Comparison of ENCODE assay signal across 25 cellular contexts in the genomic region with DNA sequence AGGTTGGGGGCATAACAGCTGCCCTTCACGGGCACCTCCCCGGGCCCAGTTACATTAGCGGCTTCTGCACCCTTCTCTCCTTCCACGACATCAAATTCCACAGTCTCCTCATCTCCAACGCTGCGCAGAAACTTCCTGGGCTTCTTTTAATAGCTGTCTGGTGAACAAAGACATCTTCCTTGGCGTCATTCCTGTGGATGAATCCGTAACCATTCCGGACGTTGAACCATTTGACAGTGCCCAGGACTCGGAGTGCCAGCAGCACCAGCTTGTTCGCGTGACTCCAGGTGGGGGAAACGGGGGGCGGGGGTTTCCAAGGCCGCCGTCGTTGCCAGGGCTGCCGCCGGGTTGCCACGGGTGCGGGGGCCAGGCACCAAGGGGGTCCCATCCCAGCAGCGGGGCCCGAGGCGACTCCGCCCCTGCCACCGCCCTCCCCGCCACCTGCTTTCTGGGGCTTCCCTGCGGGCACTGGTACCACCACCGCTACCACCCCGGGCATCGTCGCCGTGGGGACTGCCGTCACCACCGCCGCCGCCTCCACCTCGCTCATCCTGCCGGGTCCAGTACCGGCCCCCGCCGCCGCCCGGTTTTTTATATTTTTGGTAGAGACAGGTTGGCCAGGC. TPM values are rescaled to one million over a fixed set of nuclear protein-coding genes. Genes with fewer than 3 reads are reported as not detected.
DNase-seq lines count a peak whose midpoint lies in the region; ATAC-seq and TF ChIP-seq lines count a peak whose summit lies in the region.
"Had no signal": no experiment of that assay in that cellular context is flagged by ENCODE, and none has a peak within 500 bp of the region (broad histone marks: within the 10 kb centered on the region; RNA-seq: fewer than 3 reads in every experiment).

No MANE protein-coding gene starts in this region.

- H3K79me2 ChIP-seq in H9 (ENCODE audit: insufficient read depth, low read length) (peaks cover 28% of the 10 kb centered on the region; the same call in 1 of the 2 replicates), MM.1S (ENCODE audit: low read length) (no peaks in the 10 kb centered on the region)

- no peak overlapping the region for H3K4me3 ChIP-seq in tibial nerve
- no peak overlapping the region for H3K4me3 ChIP-seq in MM.1S (ENCODE audit: low read length)
- no peak overlapping the region for H3K4me3 ChIP-seq in testis
- H3K4me3 ChIP-seq: lower lobe of right lung, mucosa of descending colon, right lobe of liver, SK-N-MC had no signal

- H3K4me1 ChIP-seq in H9 (ENCODE audit: insufficient read depth, low read length) (peaks cover 23% of the 10 kb centered on the region), tibial nerve (peaks cover 0 to 87% (median under 1%) of the 10 kb centered on the region in 4 donors), MM.1S (ENCODE audit: low read length) (no peaks in the 10 kb centered on the region), testis (peaks cover 49% of the 10 kb centered on the region)
- H3K4me1 ChIP-seq: right lobe of liver had no signal

- no peak overlapping the region for H2BK120ac ChIP-seq in H9 (ENCODE audit: low read depth, low read length, poor library complexity, severe bottlenecking)

- H3K27me3 ChIP-seq in H9 (ENCODE audit: insufficient read depth, low read length) (no peaks in the 10 kb centered on the region), tibial nerve (no peaks in the 10 kb centered on the region), MM.1S (replicated peaks; ENCODE audit: insufficient read depth, low read length) (peaks cover 9% of the 10 kb centered on the region), testis (no peaks in the 10 kb centered on the region)

- H3K23me2 ChIP-seq in H9 (ENCODE audit: insufficient read length, low read depth, low read length, poor library complexity, severe bottlenecking) = peaks cover 10% of the 10 kb centered on the region

- no peak overlapping the region for H2AK5ac ChIP-seq in H9 (ENCODE audit: insufficient read length, low read length)

- H3K23ac ChIP-seq in H9 (ENCODE audit: insufficient read length, low read depth, low read length) = no peak overlapping the region

- H3K27ac Mint-ChIP-seq in H9 (peak overlapping the region in 2 of 3 experiments; percentile 68 to 70; a peak in 1 of 7 replicates), neural crest cell (ENCODE audit: unreplicated experiment) (peak overlapping the region; percentile 62)
- H3K27ac Mint-ChIP-seq: activated naive CD8-positive, alpha-beta T cell; activated T-helper 2 cell treated with anti-CD3 and anti-CD28 coated beads, Interferon-gamma antibody, Interleukin-2, Interleukin-4, amounts not matched to agents 10 μg/mL and 5 μg/mL and 100 μg/mL, durations not matched to agents 14 hours and 24 hours and 36 hours; nephron progenitor cell; T-helper 1 cell treated with Interleukin-12 subunit alpha and Interleukin-12 subunit beta and Interleukin-4 antibody, amounts not matched to agents 30 μg/mL and 1 μg/mL, for 36 hours had no signal

- TF ChIP-seq CTCF in H9 (conservative IDR thresholded peaks at IDR 0.05) = no peak
- TF ChIP-seq CTCF in neural crest cell (conservative IDR thresholded peaks at IDR 0.05) = no peak
- TF ChIP-seq CTCF in tibial nerve (IDR thresholded peaks at IDR 0.05) = no peak
- no peak for TF ChIP-seq CTCF in MM.1S (IDR thresholded peaks at IDR 0.05; ENCODE audit: low read length)
- TF ChIP-seq CTCF in testis (IDR thresholded peaks at IDR 0.05) = no peak

- H3K4me3 Mint-ChIP-seq in H9 (no peak overlapping the region; a peak in 1 of 5 replicates), neural crest cell (peak overlapping the region; percentile 96)
- H3K4me3 Mint-ChIP-seq: activated naive CD8-positive, alpha-beta T cell; central memory CD8-positive, alpha-beta T cell; T-helper 1 cell treated with Interleukin-12 subunit alpha and Interleukin-12 subunit beta and Interleukin-4 antibody, amounts not matched to agents 30 μg/mL and 1 μg/mL, for 36 hours had no signal

- H3K4me2 ChIP-seq in H9 (ENCODE audit: insufficient read depth, insufficient read length, low read length) = no peak overlapping the region
- H3K4me2 ChIP-seq in MM.1S (ENCODE audit: low read depth, low read length) = no peak overlapping the region

- WGBS in H9 (ENCODE audit: extremely low coverage, insufficient read length, low lambda C conversion rate) = no CpG with 5 or more reads among the region's 45 CpGs
- WGBS in tibial nerve, 2 donors = 91 to 93% methylated on average over 43 to 45 of the region's 45 CpGs
- 87% methylated on average over 40 to 45 of the region's 45 CpGs for WGBS in testis, 2 donors

- H2AFZ ChIP-seq in H9 (ENCODE audit: low read length) = no peak overlapping the region
- H2AFZ ChIP-seq in MM.1S (ENCODE audit: low read length) = no peak overlapping the region

- H4K20me1 ChIP-seq in H9 (ENCODE audit: control insufficient read depth, insufficient read depth, insufficient read length) = no peaks in the 10 kb centered on the region
- no peaks in the 10 kb centered on the region for H4K20me1 ChIP-seq in MM.1S (ENCODE audit: insufficient read depth, low read length)

- no peak overlapping the region for H4K8ac ChIP-seq in H9 (replicated peaks; ENCODE audit: insufficient read length, low read depth, low read length)

- no peak overlapping the region for H3K18ac ChIP-seq in H9 (ENCODE audit: insufficient read length, low read depth, low read length)

- no peak for TF ChIP-seq EP300 in tibial nerve (IDR thresholded peaks at IDR 0.05)

- peaks cover 5% of the 10 kb centered on the region; the same call in 1 of the 2 replicates for H3F3A ChIP-seq in MM.1S (ENCODE audit: insufficient read depth, low read length)

- no peak for ATAC-seq in GM19328 (IDR thresholded peaks at IDR 0.05; ENCODE audit: unreplicated experiment)
- ATAC-seq: lower lobe of right lung, mucosa of descending colon, right lobe of liver had no signal

- H3K36me3 Mint-ChIP-seq in H9 (ENCODE audit: insufficient read depth in 1 of 3, low read depth in 3 of 3) (peaks cover 29 to 71% (median 54%) of the 10 kb centered on the region in 3 experiments), neural crest cell (ENCODE audit: low read depth) (peaks cover 27% of the 10 kb centered on the region)
- H3K36me3 Mint-ChIP-seq: activated naive CD8-positive, alpha-beta T cell had no signal

- H3K9me3 ChIP-seq in H9 (ENCODE audit: control insufficient read depth, low read depth, low read length) = no peaks in the 10 kb centered on the region
- no peaks in the 10 kb centered on the region for H3K9me3 ChIP-seq in tibial nerve
- no peaks in the 10 kb centered on the region for H3K9me3 ChIP-seq in MM.1S (replicated peaks; ENCODE audit: insufficient read depth, low read length)
- H3K9me3 ChIP-seq in testis = no peaks in the 10 kb centered on the region
- H3K9me3 ChIP-seq: lower lobe of right lung, mucosa of descending colon, right lobe of liver had no signal

- no peak overlapping the region for H2BK12ac ChIP-seq in H9 (ENCODE audit: insufficient read length, low read depth, low read length)

- peaks cover 8% of the 10 kb centered on the region for H3K79me1 ChIP-seq in H9 (ENCODE audit: insufficient read depth, low read depth, low read length, poor library complexity, severe bottlenecking)

- H2BK20ac ChIP-seq in H9 (ENCODE audit: low read depth, low read length, poor library complexity, severe bottlenecking) = no peak overlapping the region

- H4K5ac ChIP-seq in H9 (ENCODE audit: insufficient read length, low read depth, low read length) = no peak overlapping the region

- H2BK15ac ChIP-seq in H9 (ENCODE audit: low read depth, low read length) = no peak overlapping the region

- no peaks in the 10 kb centered on the region for H3K9me2 ChIP-seq in MM.1S (replicated peaks; ENCODE audit: insufficient read depth, low read length)

- DNase-seq in H9 (no peak), neural crest cell (ENCODE audit: low read depth, low spot score) (no peak), superior temporal gyrus (ENCODE audit: extremely low spot score) (peak; percentile 10), tibial nerve (ENCODE audit: low spot score in 2 of 2) (no peak), MM.1S (no peak), testis (no peak)
- DNase-seq: activated CD4-positive, alpha-beta T cell treated with anti-CD3 and anti-CD28 coated beads, Interleukin-2, amount 50 U/mL, for 48 hours; DND-41; lower lobe of right lung; mucosa of descending colon; NCI-H1436; NCI-H2107; NCI-H774; nephron progenitor cell; stimulated activated CD4-positive, alpha-beta T cell treated with anti-CD3 and anti-CD28 coated beads, Interleukin-15, amount 100 ng/mL, for 24 hours; stimulated activated naive CD4-positive, alpha-beta T cell had no signal

- H3K9me3 Mint-ChIP-seq in H9 = no peaks in the 10 kb centered on the region
- H3K9me3 Mint-ChIP-seq in neural crest cell = no peaks in the 10 kb centered on the region
- H3K9me3 Mint-ChIP-seq: activated T-helper 2 cell treated with anti-CD3 and anti-CD28 coated beads, Interferon-gamma antibody, Interleukin-2, Interleukin-4, amounts not matched to agents 10 μg/mL and 5 μg/mL and 100 μg/mL, durations not matched to agents 14 hours and 24 hours and 36 hours; central memory CD8-positive, alpha-beta T cell; nephron progenitor cell; T-helper 1 cell treated with Interleukin-12 subunit alpha and Interleukin-12 subunit beta and Interleukin-4 antibody, amounts not matched to agents 30 μg/mL and 1 μg/mL, for 36 hours had no signal

- H3K27ac ChIP-seq in H9 (ENCODE audit: insufficient read length, low read depth, low read length) (no peak overlapping the region), cingulate gyrus (ENCODE audit: low read depth, low read length) (peak overlapping the region; percentile 10), tibial nerve (peak overlapping the region in 2 of 4 donors; percentile 81 to 83), MM.1S (ENCODE audit: low read length) (no peak overlapping the region), testis (peak overlapping the region in 1 of 2 donors; percentile 15)
- H3K27ac ChIP-seq: HL-60, lower lobe of right lung, right lobe of liver, SK-N-MC had no signal

- H3K14ac ChIP-seq in H9 (ENCODE audit: insufficient read depth, low read length) = no peak overlapping the region

- H2BK5ac ChIP-seq in H9 (ENCODE audit: insufficient read length, low read length) = no peak overlapping the region

- H3K27me3 Mint-ChIP-seq in H9 (ENCODE audit: low read depth) (no peaks in the 10 kb centered on the region), neural crest cell (ENCODE audit: low read depth) (peaks cover 2% of the 10 kb centered on the region)

- TF ChIP-seq POLR2A in tibial nerve (IDR thresholded peaks at IDR 0.05) = no peak
- TF ChIP-seq POLR2A in testis (IDR thresholded peaks at IDR 0.05) = no peak

- H3K36me3 ChIP-seq in tibial nerve (peaks cover 0 to 11% (median 0%) of the 10 kb centered on the region in 3 donors), MM.1S (replicated peaks; ENCODE audit: insufficient read depth, low read length) (no peaks in the 10 kb centered on the region), testis (ENCODE audit: low read depth, missing control alignments) (no peaks in the 10 kb centered on the region)
- H3K36me3 ChIP-seq: lower lobe of right lung, right lobe of liver had no signal

- H3T11ph ChIP-seq in H9 (ENCODE audit: low read length) = no peak overlapping the region

- H4K91ac ChIP-seq in H9 (ENCODE audit: insufficient read length, low read depth, low read length) = no peak overlapping the region

- peaks cover 79 to 89% of the 10 kb centered on the region in 2 experiments for H3K4me1 Mint-ChIP-seq in H9
- H3K4me1 Mint-ChIP-seq in neural crest cell = peaks cover 91% of the 10 kb centered on the region
- H3K4me1 Mint-ChIP-seq: central memory CD8-positive, alpha-beta T cell had no signal

- no peak overlapping the region for H3K56ac ChIP-seq in H9 (ENCODE audit: insufficient read length, low read depth, low read length)

- H3K4ac ChIP-seq in H9 (ENCODE audit: low read depth, low read length) = no peak overlapping the region

- H3K9ac ChIP-seq in H9 (ENCODE audit: extremely low read depth, insufficient read length, low read length) (no peak overlapping the region), MM.1S (ENCODE audit: low read length) (no peak overlapping the region)

- intact Hi-C loops in testis (cut with DNase I; ENCODE audit: low total_unique reads) = no loop called here

RNA-seq across cellular contexts. Expression of gene RGMA, which starts 22.8 kb away (rescaled TPM):
- total RNA-seq in H9 (2021) (39.8 and 41.4 TPM in 2 replicates), neural crest cell (187 and 205 TPM in 2 replicates), tibial nerve (100 to 1,000 TPM in 1 of 4 donors, 10 to 100 TPM in 3; 28.2 to 110 (median 45.6) TPM), testis (100 to 1,000 TPM in 1 of 2 donors, 10 to 100 TPM in 1; 65.4 to 120 TPM)
- polyA plus RNA-seq in testis (ENCODE audit: insufficient read depth, low read depth, low replicate concordance) = 53.7 TPM
- total RNA-seq: activated T-helper 2 cell treated with anti-CD3 and anti-CD28 coated beads, Interferon-gamma antibody, Interleukin-2, Interleukin-4, amounts not matched to agents 10 μg/mL and 5 μg/mL and 100 μg/mL, durations not matched to agents 14 hours and 24 hours and 36 hours had no signal
